Comparison of ENCODE assay signal across 11 cellular contexts in genomic region chr1:94235189-94236020, GRCh38. TPM values are rescaled to one million over a fixed set of nuclear protein-coding genes. Genes with fewer than 3 reads are reported as not detected.
DNase-seq lines count a peak whose midpoint lies in the region; ATAC-seq and TF ChIP-seq lines count a peak whose summit lies in the region.
"Had no signal": no experiment of that assay in that cellular context is flagged by ENCODE, and none has a peak within 500 bp of the region (broad histone marks: within the 10 kb centered on the region; RNA-seq: fewer than 3 reads in every experiment).

No MANE protein-coding gene starts in this region.

- no peak overlapping the region for H2BK5ac ChIP-seq in IMR-90 (ENCODE audit: low read depth, low read length, poor library complexity, severe bottlenecking)

- no peaks in the 10 kb centered on the region for H3K9me3 Mint-ChIP-seq in CD8-positive, alpha-beta T cell

- H2BK20ac ChIP-seq in IMR-90 (ENCODE audit: low read depth, low read length): no peak overlapping the region

- BruUV-seq in IMR-90 (replicated peaks; lab: Mats Ljungman, UMichigan) (TSS peak; percentile 35), mammary epithelial cell (replicated peaks; lab: Mats Ljungman, UMichigan) (TSS peak; percentile 19)

- peaks cover 12% of the 10 kb centered on the region for H3K4me1 Mint-ChIP-seq in CD8-positive, alpha-beta T cell (ENCODE audit: low read depth)

- H3K4ac ChIP-seq in IMR-90 (ENCODE audit: low read depth, low read length): no peak overlapping the region

- intact Hi-C loops in IMR-90 (cut with micrococcal nuclease): loop anchor here (2.0 to 10.0 kb wide), 4 partner anchors 99 to 331 kb away; partner anchors contain the start of gene GCLM
- intact Hi-C loops in mammary epithelial cell (cut with micrococcal nuclease): loop anchor here (1.0 to 10.0 kb wide), 8 partner anchors 65 to 331 kb away; partner anchors contain the start of gene GCLM
- intact Hi-C loops in testis (cut with DNase I; ENCODE audit: low total_unique reads): no loop called here
- intact Hi-C loops in CD8-positive, alpha-beta T cell (cut with DNase I, micrococcal nuclease): no loop called here

- POLR2A ChIA-PET in IMR-90 (lab: Charles Lee; ENCODE audit: unreplicated experiment): no interaction called here
- POLR2A ChIA-PET in CD8-positive, alpha-beta T cell (lab: Charles Lee): no interaction called here

- no peak overlapping the region for H3K56ac ChIP-seq in IMR-90 (ENCODE audit: extremely low read depth, insufficient read depth, low read length)

- no peak overlapping the region for H3K18ac ChIP-seq in IMR-90 (ENCODE audit: low read depth, low read length)

- peaks cover 100% of the 10 kb centered on the region for H3K79me2 ChIP-seq in mammary epithelial cell (ENCODE audit: insufficient read depth, low read length)

- no peaks in the 10 kb centered on the region for H3K36me3 Mint-ChIP-seq in CD8-positive, alpha-beta T cell

- H3K9ac ChIP-seq in IMR-90 (ENCODE audit: low read depth, low read length): no peak overlapping the region
- H3K9ac ChIP-seq in mammary epithelial cell (ENCODE audit: insufficient read depth, low read length): peak overlapping the region; percentile 90

- DNase-seq in IMR-90 (no peak), mammary epithelial cell (no peak), lung (ENCODE audit: low spot score) (no peak), testis (peak; percentile 40), NK-92 (lab: John Stamatoyannopoulos, UW; ENCODE audit: unreplicated experiment) (no peak), nucleus accumbens (lab: John Stamatoyannopoulos, UW) (no peak)
- no peak for DNase-seq in CD8-positive, alpha-beta T cell
- DNase-seq: activated T-cell treated with anti-CD3 and anti-CD28 coated beads for 4 hours; HCEC 1CT; stimulated activated CD4-positive, alpha-beta T cell treated with anti-CD3 and anti-CD28 coated beads, Interleukin-1b, Interleukin-23, amount 100 ng/mL, for 48 hours had no signal

- H3K14ac ChIP-seq in IMR-90 (replicated peaks; ENCODE audit: low read depth, low read length): no peak overlapping the region

- peaks cover 12 to 41% of the 10 kb centered on the region in 2 experiments; a peak in 3 of 4 replicates for H3K79me1 ChIP-seq in IMR-90 (ENCODE audit: low read depth in 1 of 2, low read length in 2 of 2)

- ATAC-seq in IMR-90 (ENCODE audit: low read depth) (no peak), lung (ENCODE audit: insufficient read depth, low FRiP score) (no peak), HG02938 (IDR thresholded peaks at IDR 0.05; ENCODE audit: unreplicated experiment) (no peak)
- no peak for ATAC-seq in CD8-positive, alpha-beta T cell

- H4K91ac ChIP-seq in IMR-90 (ENCODE audit: insufficient read depth, low read depth, low read length): no peak overlapping the region

- no peak overlapping the region for H2BK120ac ChIP-seq in IMR-90 (ENCODE audit: low read depth, low read length)

- no peaks in the 10 kb centered on the region for H4K20me1 ChIP-seq in IMR-90 (ENCODE audit: insufficient read depth, low read length)
- H4K20me1 ChIP-seq in mammary epithelial cell (ENCODE audit: insufficient read depth, low read length): no peaks in the 10 kb centered on the region

- no peak overlapping the region for H2BK15ac ChIP-seq in IMR-90 (ENCODE audit: low read depth, low read length)

- CTCF ChIA-PET in IMR-90 (lab: Yijun Ruan, JAX) (interaction anchor here (0.6 to 1.1 kb wide), 4 partner anchors 97 to 198 kb away, joined by 3 to 6 read pairs (median 3); no protein-coding TSS in a partner anchor), mammary epithelial cell (lab: Charles Lee; ENCODE audit: low non-redundant PET) (no interaction called here)
- CTCF ChIA-PET in CD8-positive, alpha-beta T cell (lab: Charles Lee): no interaction called here

- H2AK5ac ChIP-seq in IMR-90 (ENCODE audit: low read depth, low read length): no peak overlapping the region

- no peak overlapping the region for H4K5ac ChIP-seq in IMR-90 (ENCODE audit: low read depth, low read length)

- in situ Hi-C loops in IMR-90 (cut with MboI; ENCODE audit: low sequenced_read_pairs) (no loop called here), mammary epithelial cell (cut with MboI; ENCODE audit: low sequenced_read_pairs in 2 of 2) (loop anchor here in 1 of 2 donors (25.0 kb wide), 1 partner anchor 198 kb away; no protein-coding TSS in a partner anchor)

- H3K9me3 ChIP-seq in IMR-90 (ENCODE audit: control insufficient read depth, insufficient read depth, low read length) (no peaks in the 10 kb centered on the region), mammary epithelial cell (replicated peaks; ENCODE audit: insufficient read depth, low read length) (no peaks in the 10 kb centered on the region), lung (ENCODE audit: control insufficient read depth in 2 of 2, insufficient read depth in 1 of 2, low read length in 1 of 2) (peaks cover 0 to 2% of the 10 kb centered on the region in 2 donors), testis (no peaks in the 10 kb centered on the region)
- H3K9me3 ChIP-seq in CD8-positive, alpha-beta T cell (ENCODE audit: low read length): no peaks in the 10 kb centered on the region

- H3K9me1 ChIP-seq in IMR-90 (ENCODE audit: insufficient read depth, low read length): no peaks in the 10 kb centered on the region

- dilution Hi-C loops in IMR-90 (cut with HindIII; ENCODE audit: low sequenced_read_pairs, unreplicated experiment): no loop called here
- dilution Hi-C loops in mammary epithelial cell (cut with HindIII; ENCODE audit: low sequenced_read_pairs): no loop called here

- H3K4me1 ChIP-seq in IMR-90 (ENCODE audit: control insufficient read depth, insufficient read depth, low read length) (peaks cover 1% of the 10 kb centered on the region; the same call in 1 of the 2 replicates), mammary epithelial cell (ENCODE audit: insufficient read depth, low read length) (peaks cover 42% of the 10 kb centered on the region), lung (ENCODE audit: control insufficient read depth in 2 of 2, insufficient read depth in 2 of 2, low read length in 2 of 2) (peaks cover 1 to 8% of the 10 kb centered on the region in 2 donors), testis (peaks cover 8% of the 10 kb centered on the region)
- peaks cover 5% of the 10 kb centered on the region for H3K4me1 ChIP-seq in CD8-positive, alpha-beta T cell (ENCODE audit: insufficient read depth, low read length)

- no peak overlapping the region for H3K27ac Mint-ChIP-seq in CD8-positive, alpha-beta T cell

- no peak overlapping the region for H3K4me3 Mint-ChIP-seq in CD8-positive, alpha-beta T cell

- WGBS in IMR-90 (ENCODE audit: extremely low coverage in 2 of 2, insufficient read length in 1 of 2), 2 experiments: 80% methylated on average over 1 of the region's 9 CpGs; no CpG with 5 or more reads in 1 of the 2 experiments
- 12% methylated on average over 9 of the region's 9 CpGs for WGBS in mammary epithelial cell (ENCODE audit: low coverage, missing lambda C conversion rate)
- 16 to 28% methylated on average over 9 of the region's 9 CpGs for WGBS in lung, 2 donors
- 24 to 30% methylated on average over 9 of the region's 9 CpGs for WGBS in testis, 2 donors

- H3K4me2 ChIP-seq in IMR-90 (ENCODE audit: low read depth, low read length): peak overlapping the region; percentile 96
- peak overlapping the region; percentile 71 for H3K4me2 ChIP-seq in mammary epithelial cell (ENCODE audit: insufficient read depth, low read depth, low read length)

- H2AFZ ChIP-seq in IMR-90 (replicated peaks; ENCODE audit: low read length, poor library complexity): no peak overlapping the region
- H2AFZ ChIP-seq in mammary epithelial cell (ENCODE audit: low read depth, low read length): no peak overlapping the region

- peak overlapping the region; percentile 60 for H3K4me3 ChIP-seq in IMR-90 (ENCODE audit: insufficient read depth, low read depth, low read length)
- H3K4me3 ChIP-seq in mammary epithelial cell (replicated peaks in 1 of 3; ENCODE audit: insufficient read depth in 1 of 3, low read depth in 2 of 3, low read length in 3 of 3): peak overlapping the region; percentile 80 to 99 (median 96)
- H3K4me3 ChIP-seq in lung: peak overlapping the region; percentile 8
- H3K4me3 ChIP-seq in testis: peak overlapping the region in 1 of 2 donors; percentile 94
- H3K4me3 ChIP-seq in CD8-positive, alpha-beta T cell (ENCODE audit: low read depth, low read length): no peak overlapping the region

- H3K27me3 Mint-ChIP-seq in CD8-positive, alpha-beta T cell (ENCODE audit: low read depth): peaks cover 62% of the 10 kb centered on the region

- no peak overlapping the region for H2AK9ac ChIP-seq in IMR-90 (replicated peaks; ENCODE audit: low read depth, low read length, poor library complexity)

- H3K27me3 ChIP-seq in IMR-90 (ENCODE audit: control insufficient read depth, insufficient read depth, low read length): no peaks in the 10 kb centered on the region; the same call in 1 of the 2 replicates
- no peaks in the 10 kb centered on the region for H3K27me3 ChIP-seq in mammary epithelial cell (ENCODE audit: insufficient read depth, low read length)
- no peaks in the 10 kb centered on the region for H3K27me3 ChIP-seq in lung (ENCODE audit: control insufficient read depth, insufficient read depth)
- no peaks in the 10 kb centered on the region for H3K27me3 ChIP-seq in testis
- H3K27me3 ChIP-seq in CD8-positive, alpha-beta T cell (ENCODE audit: insufficient read depth, low read length): peaks cover 16% of the 10 kb centered on the region

- no peak overlapping the region for H3K23ac ChIP-seq in IMR-90 (ENCODE audit: low read depth, low read length)

- no peak overlapping the region for H4K8ac ChIP-seq in IMR-90 (ENCODE audit: low read depth in 2 of 2, low read length in 2 of 2)

- H3K27ac ChIP-seq in IMR-90 (ENCODE audit: insufficient read depth, low read length): no peak overlapping the region
- peak overlapping the region; percentile 82 for H3K27ac ChIP-seq in mammary epithelial cell (ENCODE audit: insufficient read depth, low read depth, low read length)
- H3K27ac ChIP-seq in lung (ENCODE audit: low read depth in 1 of 2, low read length in 1 of 2): peak overlapping the region; percentile 77 to 78
- no peak overlapping the region for H3K27ac ChIP-seq in testis
- no peak overlapping the region for H3K27ac ChIP-seq in CD8-positive, alpha-beta T cell (ENCODE audit: low read depth, low read length)

- TF ChIP-seq RAD21 in IMR-90 (IDR thresholded peaks at IDR 0.05; ENCODE audit: low read length): no peak

- TF ChIP-seq POLR2A in IMR-90 (IDR thresholded peaks at IDR 0.05; ENCODE audit: low read depth, low read length) (no peak), testis (IDR thresholded peaks at IDR 0.05) (no peak)

- TF ChIP-seq CTCF in IMR-90 (conservative IDR thresholded peaks at IDR 0.05; ENCODE audit: low read depth, low read length) (no peak), mammary epithelial cell (conservative IDR thresholded peaks at IDR 0.05 in 1 of 2, IDR thresholded peaks at IDR 0.05 in 1 of 2; ENCODE audit: extremely low read depth in 1 of 2, insufficient read depth in 1 of 2, low read depth in 1 of 2, low read length in 2 of 2) (no peak), lung (IDR thresholded peaks at IDR 0.05; ENCODE audit: control extremely low read depth, extremely low read depth) (no peak), testis (IDR thresholded peaks at IDR 0.05) (no peak)
- TF ChIP-seq CTCF in CD8-positive, alpha-beta T cell (IDR thresholded peaks at IDR 0.05): no peak

- H3K36me3 ChIP-seq in IMR-90 (ENCODE audit: control insufficient read depth, insufficient read depth, low read length) (no peaks in the 10 kb centered on the region), mammary epithelial cell (ENCODE audit: insufficient read depth, low read length) (no peaks in the 10 kb centered on the region), lung (ENCODE audit: control insufficient read depth in 2 of 2, insufficient read depth in 2 of 2, low read length in 2 of 2) (no peaks in the 10 kb centered on the region), testis (ENCODE audit: low read depth, missing control alignments) (no peaks in the 10 kb centered on the region)
- no peaks in the 10 kb centered on the region for H3K36me3 ChIP-seq in CD8-positive, alpha-beta T cell (ENCODE audit: insufficient read depth, low read length)

RNA-seq across cellular contexts. Expression of gene ARHGAP29, which starts 2.0 kb away (rescaled TPM):
- total RNA-seq in IMR-90 (2012; rRNA removed) (30.3 and 45.3 TPM in 2 replicates), mammary epithelial cell (100 to 1,000 TPM in 1 of 2 donors, 10 to 100 TPM in 1; 54.7 to 100 TPM), lung (100 to 1,000 TPM in 1 of 2 donors, 10 to 100 TPM in 1; 43.5 to 144 TPM), testis (10 to 100 TPM; 34.7 to 41.7 TPM)
- polyA plus RNA-seq in IMR-90 (2012; rRNA removed) (15.9 and 19.1 TPM in 2 replicates), mammary epithelial cell (44.6 TPM), lung (10 to 100 TPM; 13.3 to 17.4 TPM), testis (ENCODE audit: insufficient read depth, low read depth, low replicate concordance) (24.9 TPM)
- 3.7 and 4.2 TPM in 2 replicates for polyA plus RNA-seq in IMR-90 (2012; cell fraction: cytosol; rRNA removed)
- 8.5 and 39.9 TPM in 2 replicates for polyA plus RNA-seq in IMR-90 (2012; cell fraction: nucleus; rRNA removed; ENCODE audit: low replicate concordance)
- 47.1 TPM for polyA minus RNA-seq in mammary epithelial cell
- total RNA-seq in CD8-positive, alpha-beta T cell: not detected

Comparison
In these comparisons a context has a peak if more than half of its experiments do, and no peak if none do; other contexts are left out.
1. H3K27ac ChIP-seq: peak in mammary epithelial cell (single experiment) and lung (2 of 2); none in IMR-90 (single experiment), testis (0 of 2) and CD8-positive, alpha-beta T cell (single experiment).
2. RNA of gene ARHGAP29, which starts 2.0 kb away (total RNA-seq): 43.5 to 144 TPM in lung, 54.7 to 100 TPM in mammary epithelial cell, 34.7 to 41.7 TPM in testis and 30.3 to 45.3 TPM in IMR-90; not detected in CD8-positive, alpha-beta T cell; every median in the first group is over 10 times any median in the second.
3. intact Hi-C loops: an anchor here in IMR-90 (2.0 to 10.0 kb wide) and mammary epithelial cell (1.0 to 10.0 kb wide); none called in testis and CD8-positive, alpha-beta T cell.